8 cellular contexts compared by ENCODE assay signal in the genomic region with DNA sequence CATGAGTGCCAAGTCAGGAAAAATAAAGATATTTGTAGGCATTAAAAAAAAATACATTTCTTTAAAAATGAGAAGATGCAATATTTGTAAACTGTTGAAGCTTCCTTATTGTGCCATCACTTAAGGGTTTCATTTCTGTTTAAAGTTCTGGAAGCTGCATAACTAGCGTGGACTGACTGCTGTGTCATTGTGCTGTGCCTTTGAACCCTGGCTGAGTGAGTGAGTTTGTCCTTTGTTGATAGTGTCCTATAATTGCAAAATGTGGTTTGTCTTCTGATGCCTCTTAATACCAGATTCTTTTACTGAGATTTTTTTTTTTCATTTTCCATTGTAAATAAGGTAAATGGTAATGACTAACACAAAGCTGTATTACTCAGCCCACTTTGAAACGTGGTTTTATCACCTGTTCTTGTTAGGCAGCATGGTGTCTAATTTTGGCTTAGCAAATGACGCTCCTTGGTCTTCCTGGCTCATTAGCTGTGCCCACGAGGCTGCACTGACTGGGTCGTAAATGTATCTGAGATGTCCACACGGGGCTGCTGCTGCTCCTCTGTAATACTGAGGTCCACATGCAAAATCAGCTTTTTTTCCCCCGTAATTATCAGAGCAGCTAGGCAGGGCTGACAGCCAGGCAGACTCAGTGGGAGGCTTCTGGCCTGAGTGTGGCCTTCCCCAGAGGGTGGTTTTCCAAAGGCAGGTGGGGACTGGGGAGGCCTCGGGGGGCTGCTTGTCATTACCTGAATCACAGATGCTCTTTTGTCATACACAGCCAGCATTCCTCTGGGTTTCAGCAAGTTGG. TPM values are rescaled to one million over a fixed set of nuclear protein-coding genes. Genes with fewer than 3 reads are reported as not detected.
A peak's percentile ranks its signal among the peaks of the same experiment; 100 is the strongest.
DNase-seq lines count a peak whose midpoint lies in the region; ATAC-seq lines count a peak whose summit lies in the region.

No MANE protein-coding gene starts in this region.

- peak; percentile 42 for DNase-seq in activated T-cell treated with anti-CD3 and anti-CD28 coated beads for 24 hours (ENCODE audit: low read depth)
- DNase-seq in activated T-cell treated with anti-CD3 and anti-CD28 coated beads, Interleukin-2, amount 50 U/mL, for 1 hour: no peak
- peak; percentile 60 for DNase-seq in SW480 (ENCODE audit: low spot score)
- DNase-seq in renal cortical epithelial cell (ENCODE audit: low read depth): peak; percentile 66
- no peak for DNase-seq in GF-D8 (lab: John Stamatoyannopoulos, UW)
- DNase-seq in NCI-H524 treated with DMSO at 0.1 percent for 48 hours (lab: John Stamatoyannopoulos, UW): no peak

- ATAC-seq in esophagus mucosa (peak; percentile 89), GM19035 (IDR thresholded peaks at IDR 0.05; ENCODE audit: unreplicated experiment) (no peak)

RNA-seq across cellular contexts. Expression of a gene that starts 14.8 kb away (rescaled TPM):
- total RNA-seq in esophagus mucosa (9.6 TPM), renal cortical epithelial cell (10.1 and 16.6 TPM in 2 replicates)

RNA-seq across cellular contexts. Expression of a gene that starts 33.4 kb away (rescaled TPM):
- total RNA-seq in esophagus mucosa (1.00 TPM), renal cortical epithelial cell (0.55 TPM in 1 of 2 replicates, not detected in the other)

RNA-seq across cellular contexts. Expression of a gene that starts 48.3 kb away (rescaled TPM):
- total RNA-seq in esophagus mucosa: 26.4 TPM
- 7.3 and 13.1 TPM in 2 replicates for total RNA-seq in renal cortical epithelial cell

Comparison
In these comparisons a context has a peak if more than half of its experiments do, and no peak if none do; other contexts are left out.
1. DNase-seq: peak in activated T-cell treated with anti-CD3 and anti-CD28 coated beads for 24 hours (single experiment), SW480 (single experiment) and renal cortical epithelial cell (single experiment); none in activated T-cell treated with anti-CD3 and anti-CD28 coated beads, Interleukin-2, amount 50 U/mL, for 1 hour (single experiment), GF-D8 (single experiment) and NCI-H524 treated with DMSO at 0.1 percent for 48 hours (single experiment).